23 cellular contexts compared by ENCODE assay signal in the genomic region with DNA sequence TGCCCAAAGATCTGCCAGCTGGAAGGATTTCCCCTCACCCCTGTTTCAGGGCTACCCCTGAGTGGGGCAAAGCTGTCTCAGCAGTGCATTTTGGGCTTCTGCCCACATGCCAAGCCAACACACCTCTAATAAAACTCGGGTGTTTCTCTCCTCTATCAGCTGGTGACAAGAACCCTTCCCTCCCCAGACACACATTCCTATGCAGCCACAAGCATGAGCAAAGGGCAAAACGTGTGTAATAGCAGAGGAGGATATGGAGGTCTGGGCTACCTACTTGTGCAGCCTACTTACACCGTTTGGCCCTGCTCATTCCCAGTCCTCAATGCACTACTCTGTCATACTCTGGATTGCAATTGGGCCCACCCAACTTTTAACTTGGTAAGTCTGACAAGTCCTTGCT.
"Had no signal": no experiment of that assay in that cellular context is flagged by ENCODE, and none has a peak within 500 bp of the region (broad histone marks: within the 10 kb centered on the region; RNA-seq: fewer than 3 reads in every experiment).

No MANE protein-coding gene starts in this region.

- H3K36me3 ChIP-seq: colonic mucosa, esophagus squamous epithelium, gastrocnemius medialis, heart right ventricle, left lung, lower lobe of right lung had no signal

- H3K9me3 ChIP-seq: colonic mucosa, esophagus squamous epithelium, gastrocnemius medialis, left lung, lower lobe of right lung, mucosa of descending colon had no signal

- H3K27me3 ChIP-seq: colonic mucosa, esophagus squamous epithelium, gastrocnemius medialis, heart right ventricle, left lung had no signal

- DNase-seq: colonic mucosa; cortex of kidney; effector CD8-positive, alpha-beta T cell; effector memory CD8-positive, alpha-beta T cell; endodermal cell; erythroblast; esophagus squamous epithelium; foreskin fibroblast; foreskin melanocyte; gastrocnemius medialis; glutamatergic neuron; heart right ventricle; hippocampal formation; left cardiac atrium; left lung; left ventricle myocardium superior; lower lobe of right lung; mesenchymal stem cell; mucosa of descending colon had no signal

- FAIRE-seq: endometrium, islet of Langerhans had no signal

- H3K4me1 ChIP-seq: colonic mucosa, gastrocnemius medialis, heart right ventricle, left lung, lower lobe of right lung had no signal

- H3K27ac ChIP-seq: colonic mucosa, epithelial cell of prostate, esophagus squamous epithelium, gastrocnemius medialis, heart right ventricle, left lung, lower lobe of right lung had no signal

- H3K4me3 ChIP-seq: colonic mucosa, esophagus squamous epithelium, gastrocnemius medialis, heart right ventricle, left lung, lower lobe of right lung, mucosa of descending colon had no signal

- ATAC-seq: effector memory CD8-positive, alpha-beta T cell; esophagus mucosa; gastrocnemius medialis; heart right ventricle; left cardiac atrium; left lung; left ventricle myocardium superior; lower lobe of right lung; mucosa of descending colon had no signal
